ENCODE assay signal across 19 cellular contexts in the genomic region with DNA sequence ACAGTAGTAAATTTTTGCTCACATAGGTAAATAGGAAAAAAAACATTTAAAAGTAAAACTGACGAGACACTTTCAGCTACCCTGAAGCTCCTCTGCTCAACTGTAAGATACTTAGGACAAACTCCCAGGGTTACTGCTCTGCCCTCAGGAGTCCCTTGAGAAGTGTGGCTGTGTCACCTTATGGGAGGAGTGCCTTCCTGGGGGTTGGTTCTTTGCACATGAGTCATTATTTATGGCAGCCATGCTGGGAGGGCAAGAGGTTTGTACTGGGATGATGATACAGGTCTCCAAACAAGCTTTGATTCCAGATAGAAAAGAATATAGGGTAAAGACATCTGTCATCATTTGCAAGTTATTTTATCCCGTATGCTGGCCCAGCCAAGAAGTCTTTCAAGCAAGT. TPM values are rescaled to one million over a fixed set of nuclear protein-coding genes. Genes with fewer than 3 reads are reported as not detected.
A peak's percentile ranks its signal among the peaks of the same experiment; 100 is the strongest.
DNase-seq lines count a peak whose midpoint lies in the region; ATAC-seq, FAIRE-seq and TF ChIP-seq lines count a peak whose summit lies in the region.
"Had no signal": no experiment of that assay in that cellular context is flagged by ENCODE, and none has a peak within 500 bp of the region (broad histone marks: within the 10 kb centered on the region; RNA-seq: fewer than 3 reads in every experiment).

No MANE protein-coding gene starts in this region.

- H3K4me1 Mint-ChIP-seq in MCF 10A (ENCODE audit: insufficient read depth, unreplicated experiment), result no peaks in the 10 kb centered on the region
- H3K4me1 Mint-ChIP-seq: stimulated activated effector memory CD8-positive, alpha-beta T cell treated with anti-CD3 and anti-CD28 coated beads, Interleukin-12 subunit alpha, Interleukin-12 subunit beta, amount 100 ng/mL, for 72 hours had no signal

- H3K27ac ChIP-seq in breast epithelium, result no peak overlapping the region
- no peak overlapping the region for H3K27ac ChIP-seq in upper lobe of left lung
- H3K27ac ChIP-seq: ascending aorta, dorsolateral prefrontal cortex, neutrophil, sigmoid colon, vagina had no signal

- CTCF ChIA-PET in MCF 10A (lab: Yijun Ruan, JAX), result interaction anchor here (0.5 to 3.7 kb wide), 7 partner anchors 10 to 290 kb away, joined by 3 to 22 read pairs (median 4); no protein-coding TSS in a partner anchor

- peak; percentile 29 for DNase-seq in MCF 10A (ENCODE audit: unreplicated experiment)
- no peak for DNase-seq in breast epithelium (ENCODE audit: low spot score in 2 of 2)
- peak; percentile 40 for DNase-seq in RCC 7860 (ENCODE audit: low spot score)
- DNase-seq in fibroblast of mammary gland (ENCODE audit: low read depth), result peak; percentile 43
- peak; percentile 38 for DNase-seq in urothelium cell line (ENCODE audit: low spot score)
- no peak for DNase-seq in NK-92 (lab: John Stamatoyannopoulos, UW; ENCODE audit: unreplicated experiment)
- no peak for DNase-seq in posterior vena cava (ENCODE audit: low spot score)
- DNase-seq in upper lobe of left lung, result no peak
- DNase-seq: dorsolateral prefrontal cortex; NCI-H1930; NCI-H774; SHP77; sigmoid colon; stimulated activated CD4-positive, alpha-beta T cell treated with anti-CD3 and anti-CD28 coated beads, Interleukin-4, amount 100 ng/mL, for 4 hours had no signal

- peaks cover 94% of the 10 kb centered on the region for H3K36me3 Mint-ChIP-seq in MCF 10A (ENCODE audit: insufficient read depth, unreplicated experiment)

- no peak overlapping the region for H3K4me3 Mint-ChIP-seq in MCF 10A (ENCODE audit: unreplicated experiment)
- H3K4me3 Mint-ChIP-seq: stimulated activated effector memory CD8-positive, alpha-beta T cell treated with anti-CD3 and anti-CD28 coated beads, Interleukin-12 subunit alpha, Interleukin-12 subunit beta, amount 100 ng/mL, for 72 hours had no signal

- no peaks in the 10 kb centered on the region for H3K9me3 ChIP-seq in breast epithelium
- no peaks in the 10 kb centered on the region for H3K9me3 ChIP-seq in upper lobe of left lung
- H3K9me3 ChIP-seq: ascending aorta, neutrophil, sigmoid colon, vagina had no signal

- FAIRE-seq in RCC 7860 (lab: Jason Lieb, UNC), result no peak
- no peak for FAIRE-seq in urothelium cell line (lab: Jason Lieb, UNC)
- FAIRE-seq: GM18507 had no signal

- TF ChIP-seq POLR2A in breast epithelium (IDR thresholded peaks at IDR 0.05), result no peak
- no peak for TF ChIP-seq POLR2A in upper lobe of left lung (IDR thresholded peaks at IDR 0.05)

- H3K4me3 ChIP-seq in breast epithelium (no peak overlapping the region), fibroblast of mammary gland (ENCODE audit: control insufficient read depth, low read depth, low read length) (no peak overlapping the region), upper lobe of left lung (no peak overlapping the region)
- H3K4me3 ChIP-seq: ascending aorta, dorsolateral prefrontal cortex, sigmoid colon, vagina had no signal

- no peak overlapping the region for H3K27ac Mint-ChIP-seq in MCF 10A (ENCODE audit: low read depth, unreplicated experiment)
- H3K27ac Mint-ChIP-seq: stimulated activated effector memory CD8-positive, alpha-beta T cell treated with anti-CD3 and anti-CD28 coated beads, Interleukin-12 subunit alpha, Interleukin-12 subunit beta, amount 100 ng/mL, for 72 hours had no signal

- H3K27me3 Mint-ChIP-seq in MCF 10A (ENCODE audit: insufficient read depth, unreplicated experiment), result no peaks in the 10 kb centered on the region

- 97 to 100% methylated on average over 2 of the region's 2 CpGs for WGBS in upper lobe of left lung, 2 donors

- no peak for TF ChIP-seq EP300 in upper lobe of left lung (IDR thresholded peaks at IDR 0.05)

- H3K36me3 ChIP-seq in breast epithelium (peaks cover 7% of the 10 kb centered on the region), upper lobe of left lung (peaks cover 25 to 86% (median 57%) of the 10 kb centered on the region in 4 donors)

- TF ChIP-seq CTCF in MCF 10A (IDR thresholded peaks at IDR 0.05; ENCODE audit: unreplicated experiment) (no peak), breast epithelium (IDR thresholded peaks at IDR 0.05) (no peak), fibroblast of mammary gland (conservative IDR thresholded peaks at IDR 0.05; ENCODE audit: control insufficient read depth, insufficient read depth, low read depth, low read length) (no peak), upper lobe of left lung (IDR thresholded peaks at IDR 0.05) (no peak)

- no peaks in the 10 kb centered on the region for H3K4me1 ChIP-seq in breast epithelium
- H3K4me1 ChIP-seq in upper lobe of left lung, result no peaks in the 10 kb centered on the region
- H3K4me1 ChIP-seq: ascending aorta, sigmoid colon, vagina had no signal

- no peak for ATAC-seq in upper lobe of left lung (ENCODE audit: low FRiP score in 2 of 2)
- ATAC-seq: stimulated activated effector memory CD8-positive, alpha-beta T cell treated with anti-CD3 and anti-CD28 coated beads, Interleukin-12 subunit alpha, Interleukin-12 subunit beta, amount 100 ng/mL, for 72 hours had no signal

- no peaks in the 10 kb centered on the region for H3K9me3 Mint-ChIP-seq in MCF 10A (ENCODE audit: unreplicated experiment)
- H3K9me3 Mint-ChIP-seq: stimulated activated effector memory CD8-positive, alpha-beta T cell treated with anti-CD3 and anti-CD28 coated beads, Interleukin-12 subunit alpha, Interleukin-12 subunit beta, amount 100 ng/mL, for 72 hours had no signal

- H3K27me3 ChIP-seq in breast epithelium (no peaks in the 10 kb centered on the region), upper lobe of left lung (no peaks in the 10 kb centered on the region)
- H3K27me3 ChIP-seq: ascending aorta, dorsolateral prefrontal cortex, neutrophil, sigmoid colon, vagina had no signal

- BruUV-seq in MCF 10A (replicated peaks; lab: Mats Ljungman, UMichigan), result no TSS peak

- POLR2A ChIA-PET in MCF 10A (lab: Yijun Ruan, JAX), result interaction anchor here (0.5 to 3.3 kb wide), 6 partner anchors 11 to 59 kb away, joined by 3 to 15 read pairs (median 3); a partner anchor contains a TSS

- intact Hi-C loops in MCF 10A (cut with micrococcal nuclease) (no loop called here), breast epithelium (cut with DNase I; ENCODE audit: low total_unique reads) (no loop called here), posterior vena cava (cut with DNase I) (no loop called here)

RNA-seq across cellular contexts. Expression of a gene that starts 45.9 kb away (rescaled TPM):
- total RNA-seq in MCF 10A (2022) (84.6 and 100 TPM in 2 replicates), breast epithelium (10 to 100 TPM; 36.3 to 45.2 (median 41.0) TPM), posterior vena cava (10 to 100 TPM; 41.9 to 42.2 TPM), upper lobe of left lung (10 to 100 TPM; 28.5 to 46.7 (median 38.8) TPM)

Comparison
In these comparisons a context has a peak if more than half of its experiments do, and no peak if none do; other contexts are left out.
1. DNase-seq: peak in MCF 10A (single experiment), RCC 7860 (single experiment), fibroblast of mammary gland (single experiment) and urothelium cell line (single experiment); none in breast epithelium (0 of 2), NK-92 (single experiment), posterior vena cava (single experiment) and upper lobe of left lung (0 of 2).